In genomic region chr6:43910638-43911353, GRCh38 we compare ENCODE assay signal across 1 cellular context.
TF ChIP-seq lines count a peak whose summit lies in the region.

No MANE protein-coding gene starts in this region.

TF ChIP-seq in K562, 482 proteins besides CTCF, POLR2A, EP300 and RAD21 (continued from another document and continues in another):
- TF ChIP-seq ATF6 (CRISPR knock-in tag; IDR thresholded peaks at IDR 0.05), result no peak
- TF ChIP-seq POLR2G (IDR thresholded peaks at IDR 0.05; ENCODE audit: low read depth, low read length), result peak; percentile 68
- 0 out of 2 replicates have a peak, but pooled peaks have one; percentile 69 for TF ChIP-seq ZNF197 (CRISPR knock-in tag; IDR thresholded peaks at IDR 0.05; ENCODE audit: low read depth)
- TF ChIP-seq FOXK2 (conservative IDR thresholded peaks at IDR 0.05 in 1 of 2, IDR thresholded peaks at IDR 0.05 in 1 of 2; ENCODE audit: low read depth in 2 of 2), result peak in 1 of 2 experiments; percentile 79; a peak in 3 of 4 replicates
- TF ChIP-seq ZNF124 (CRISPR knock-in tag; IDR thresholded peaks at IDR 0.05), result no peak
- TF ChIP-seq ATF3 (IDR thresholded peaks at IDR 0.05), result peak; percentile 99
- TF ChIP-seq ATF3 (CRISPR knock-in tag; conservative IDR thresholded peaks at IDR 0.05), result peak; percentile 42; the same call in 1 of the 2 replicates
- no peak for TF ChIP-seq CHAMP1 (IDR thresholded peaks at IDR 0.05)
- TF ChIP-seq ZNF696 (CRISPR knock-in tag; conservative IDR thresholded peaks at IDR 0.05), result no peak
- TF ChIP-seq FOXJ2 (tag; IDR thresholded peaks at IDR 0.05), result peak; percentile 94
- TF ChIP-seq ZNF24 (IDR thresholded peaks at IDR 0.05), result peak; percentile 16; the same call in 1 of the 2 replicates
- no peak for TF ChIP-seq LARP7 (IDR thresholded peaks at IDR 0.05)
- no peak for TF ChIP-seq BRCA1 (IDR thresholded peaks at IDR 0.05)
- no peak for TF ChIP-seq BRCA1 (CRISPR knock-in tag; IDR thresholded peaks at IDR 0.05)
- TF ChIP-seq LCOR (CRISPR knock-in tag; IDR thresholded peaks at IDR 0.05), result peak; percentile 85
- peak; percentile 72; the same call in 1 of the 2 replicates for TF ChIP-seq L3MBTL2 (IDR thresholded peaks at IDR 0.05)
- no peak for TF ChIP-seq POU5F1 (IDR thresholded peaks at IDR 0.05; ENCODE audit: borderline replicate concordance, low read depth, low read length, partially characterized antibody)
- no peak for TF ChIP-seq NR1H2 (CRISPR knock-in tag; IDR thresholded peaks at IDR 0.05)
- TF ChIP-seq, protein P1, sequence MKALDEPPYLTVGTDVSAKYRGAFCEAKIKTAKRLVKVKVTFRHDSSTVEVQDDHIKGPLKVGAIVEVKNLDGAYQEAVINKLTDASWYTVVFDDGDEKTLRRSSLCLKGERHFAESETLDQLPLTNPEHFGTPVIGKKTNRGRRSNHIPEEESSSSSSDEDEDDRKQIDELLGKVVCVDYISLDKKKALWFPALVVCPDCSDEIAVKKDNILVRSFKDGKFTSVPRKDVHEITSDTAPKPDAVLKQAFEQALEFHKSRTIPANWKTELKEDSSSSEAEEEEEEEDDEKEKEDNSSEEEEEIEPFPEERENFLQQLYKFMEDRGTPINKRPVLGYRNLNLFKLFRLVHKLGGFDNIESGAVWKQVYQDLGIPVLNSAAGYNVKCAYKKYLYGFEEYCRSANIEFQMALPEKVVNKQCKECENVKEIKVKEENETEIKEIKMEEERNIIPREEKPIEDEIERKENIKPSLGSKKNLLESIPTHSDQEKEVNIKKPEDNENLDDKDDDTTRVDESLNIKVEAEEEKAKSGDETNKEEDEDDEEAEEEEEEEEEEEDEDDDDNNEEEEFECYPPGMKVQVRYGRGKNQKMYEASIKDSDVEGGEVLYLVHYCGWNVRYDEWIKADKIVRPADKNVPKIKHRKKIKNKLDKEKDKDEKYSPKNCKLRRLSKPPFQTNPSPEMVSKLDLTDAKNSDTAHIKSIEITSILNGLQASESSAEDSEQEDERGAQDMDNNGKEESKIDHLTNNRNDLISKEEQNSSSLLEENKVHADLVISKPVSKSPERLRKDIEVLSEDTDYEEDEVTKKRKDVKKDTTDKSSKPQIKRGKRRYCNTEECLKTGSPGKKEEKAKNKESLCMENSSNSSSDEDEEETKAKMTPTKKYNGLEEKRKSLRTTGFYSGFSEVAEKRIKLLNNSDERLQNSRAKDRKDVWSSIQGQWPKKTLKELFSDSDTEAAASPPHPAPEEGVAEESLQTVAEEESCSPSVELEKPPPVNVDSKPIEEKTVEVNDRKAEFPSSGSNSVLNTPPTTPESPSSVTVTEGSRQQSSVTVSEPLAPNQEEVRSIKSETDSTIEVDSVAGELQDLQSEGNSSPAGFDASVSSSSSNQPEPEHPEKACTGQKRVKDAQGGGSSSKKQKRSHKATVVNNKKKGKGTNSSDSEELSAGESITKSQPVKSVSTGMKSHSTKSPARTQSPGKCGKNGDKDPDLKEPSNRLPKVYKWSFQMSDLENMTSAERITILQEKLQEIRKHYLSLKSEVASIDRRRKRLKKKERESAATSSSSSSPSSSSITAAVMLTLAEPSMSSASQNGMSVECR (CRISPR knock-in tag; IDR thresholded peaks at IDR 0.05), result no peak
- TF ChIP-seq ESRRB (CRISPR knock-in tag; IDR thresholded peaks at IDR 0.05; ENCODE audit: borderline replicate concordance), result no peak
- TF ChIP-seq, protein P2, sequence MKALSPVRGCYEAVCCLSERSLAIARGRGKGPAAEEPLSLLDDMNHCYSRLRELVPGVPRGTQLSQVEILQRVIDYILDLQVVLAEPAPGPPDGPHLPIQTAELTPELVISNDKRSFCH (CRISPR knock-in tag; IDR thresholded peaks at IDR 0.05), result no peak
- TF ChIP-seq, protein P2 (tag; IDR thresholded peaks at IDR 0.05), result peak; percentile 30; the same call in 1 of the 2 replicates
- no peak for TF ChIP-seq ETV5 (CRISPR knock-in tag; IDR thresholded peaks at IDR 0.05; ENCODE audit: low read depth)
- peak; percentile 95 for TF ChIP-seq ZSCAN32 (CRISPR knock-in tag; IDR thresholded peaks at IDR 0.05)
- TF ChIP-seq E2F4 (CRISPR knock-in tag; IDR thresholded peaks at IDR 0.05; ENCODE audit: low read depth), result no peak
- no peak for TF ChIP-seq RBM14 (IDR thresholded peaks at IDR 0.05; ENCODE audit: borderline replicate concordance, insufficient read depth, low read depth, low read length)
- TF ChIP-seq TEAD2 (tag; IDR thresholded peaks at IDR 0.05), result no peak
- TF ChIP-seq RBM22 (IDR thresholded peaks at IDR 0.05; ENCODE audit: low read depth, low read length, poor library complexity, severe bottlenecking), result no peak
- no peak for TF ChIP-seq PCBP2 (IDR thresholded peaks at IDR 0.05; ENCODE audit: low read depth, low read length, poor library complexity, severe bottlenecking)
- TF ChIP-seq RBM25 (IDR thresholded peaks at IDR 0.05; ENCODE audit: low read depth, low read length, severe bottlenecking), result no peak
- TF ChIP-seq USF1 (CRISPR knock-in tag; IDR thresholded peaks at IDR 0.05), result peak; percentile 38; the same call in 1 of the 2 replicates
- TF ChIP-seq PKNOX1 (IDR thresholded peaks at IDR 0.05), result peak; percentile 12; the same call in 1 of the 2 replicates
- no peak for TF ChIP-seq TFE3 (CRISPR knock-in tag; IDR thresholded peaks at IDR 0.05)
- TF ChIP-seq NBN (IDR thresholded peaks at IDR 0.05; ENCODE audit: low read depth), result 0 out of 2 replicates have a peak, but pooled peaks have one; percentile 65
- 0 out of 2 replicates have a peak, but pooled peaks have one; percentile 41 for TF ChIP-seq ERF (CRISPR knock-in tag; IDR thresholded peaks at IDR 0.05)
- TF ChIP-seq CCNT2 (IDR thresholded peaks at IDR 0.05; ENCODE audit: borderline replicate concordance, extremely low read depth, insufficient read length, low read depth, low read length), result peak; percentile 18
- no peak for TF ChIP-seq TAF1 (IDR thresholded peaks at IDR 0.05; ENCODE audit: control insufficient read depth, extremely low read depth, insufficient read depth, low read length, severe bottlenecking)
- TF ChIP-seq ZNF431 (CRISPR knock-in tag; IDR thresholded peaks at IDR 0.05), result no peak
- no peak for TF ChIP-seq HMGN3 (IDR thresholded peaks at IDR 0.05; ENCODE audit: borderline replicate concordance, extremely low read depth, insufficient read length, low read depth, low read length)
- TF ChIP-seq SP1 (CRISPR knock-in tag; IDR thresholded peaks at IDR 0.05), result 0 out of 2 replicates have a peak, but pooled peaks have one; percentile 25
- no peak for TF ChIP-seq CLOCK (CRISPR knock-in tag; IDR thresholded peaks at IDR 0.05; ENCODE audit: borderline replicate concordance)
- no peak for TF ChIP-seq THRA (IDR thresholded peaks at IDR 0.05)
- TF ChIP-seq ZFP1 (CRISPR knock-in tag; IDR thresholded peaks at IDR 0.05), result peak; percentile 55; the same call in 1 of the 2 replicates
- peak; percentile 95; the same call in 1 of the 2 replicates for TF ChIP-seq RNF2 (IDR thresholded peaks at IDR 0.05)
- TF ChIP-seq GTF2E2 (tag; IDR thresholded peaks at IDR 0.05), result peak; percentile 83
